ENCODE assay signal across 28 cellular contexts in the genomic region with DNA sequence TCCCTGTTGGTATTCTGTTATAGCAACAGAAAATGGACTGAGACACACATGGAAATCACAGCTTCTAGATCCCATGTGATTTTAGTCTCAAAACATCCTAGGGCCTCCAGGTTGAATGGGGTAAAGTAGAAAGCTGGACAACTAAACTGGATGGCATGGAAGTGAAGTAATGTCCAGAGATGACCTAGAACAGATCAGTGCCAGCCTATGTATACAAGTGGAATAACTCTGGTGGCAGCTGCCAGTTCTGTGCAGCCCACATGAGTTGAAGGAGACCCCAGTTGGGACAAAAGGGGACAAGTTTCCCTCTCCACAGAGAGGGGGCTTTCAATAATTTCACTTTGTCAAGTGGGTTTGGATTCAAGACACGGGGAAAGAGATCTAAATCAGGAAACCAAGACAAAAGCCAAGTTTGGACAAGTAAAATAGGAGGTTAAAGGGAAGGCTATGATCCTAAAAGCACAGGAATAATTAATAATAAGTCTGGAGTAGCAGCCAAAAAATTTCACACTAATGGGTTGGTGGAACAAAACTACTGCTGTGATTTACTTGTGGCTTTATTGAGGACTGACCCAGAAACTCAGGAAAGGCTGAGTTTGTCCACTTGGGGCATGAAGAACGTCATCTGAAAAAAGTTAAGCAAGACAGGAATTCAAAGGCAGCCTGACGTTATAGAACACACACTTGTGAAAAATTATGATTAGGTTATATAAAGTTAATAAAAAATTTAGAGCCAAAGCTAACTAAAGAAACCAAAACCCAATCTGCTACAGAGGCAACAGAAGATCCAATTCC.
"Had no signal": no experiment of that assay in that cellular context is flagged by ENCODE, and none has a peak within 500 bp of the region (broad histone marks: within the 10 kb centered on the region; RNA-seq: fewer than 3 reads in every experiment).

No MANE protein-coding gene starts in this region.

- H2AFZ ChIP-seq: neural progenitor cell, parathyroid adenoma had no signal

- H3K4me2 ChIP-seq: neural progenitor cell had no signal

- H3K9ac ChIP-seq: neural progenitor cell, parathyroid adenoma had no signal

- H3K36me3 ChIP-seq: lower lobe of right lung, neural progenitor cell, neutrophil, stomach, thyroid gland, transverse colon, upper lobe of left lung, vagina had no signal

- DNase-seq: hippocampal formation; kidney glomerular epithelial cell; left cardiac atrium; lower lobe of right lung; mammary epithelial cell; mesendoderm; naive B cell; natural killer cell; nephron progenitor cell; occipital lobe; right cardiac atrium; stimulated activated CD4-positive, alpha-beta T cell treated with anti-CD3 and anti-CD28 coated beads, Interleukin-12 subunit alpha, Interleukin-12 subunit beta, amount 100 ng/mL, for 4 hours; stimulated activated CD4-positive, alpha-beta T cell treated with anti-CD3 and anti-CD28 coated beads, Interleukin-15, amount 100 ng/mL, for 24 hours; stimulated activated CD4-positive, alpha-beta T cell treated with anti-CD3 and anti-CD28 coated beads, Interleukin-2, amount 100 ng/mL, for 24 hours; stimulated activated CD4-positive, alpha-beta T cell treated with anti-CD3 and anti-CD28 coated beads, Interleukin-4, amount 100 ng/mL, for 1 hour; stimulated activated naive B cell treated with anti-CD40 and anti-IgM and Interleukin-4, amounts not matched to agents 10 μg/mL and 1 μg/mL and 100 μg/mL, for 72 hours; stimulated activated naive CD8-positive, alpha-beta T cell treated with anti-CD3 and anti-CD28 coated beads, Interleukin-15, Interleukin-2, amounts not matched to agents 100 U/mL and 50 U/mL, for 24 hours; stomach; testis; thyroid gland; transverse colon; upper lobe of left lung had no signal

- H3K4me1 ChIP-seq: lower lobe of right lung, neural progenitor cell, parathyroid adenoma, thyroid gland, upper lobe of left lung had no signal

- H3K9me3 ChIP-seq: lower lobe of right lung, neutrophil, stomach, testis, thyroid gland, transverse colon, upper lobe of left lung, vagina had no signal

- H3K27ac ChIP-seq: lower lobe of right lung, neural progenitor cell, neutrophil, parathyroid adenoma, skin epidermis, stomach, testis, thyroid gland, transverse colon, upper lobe of left lung, vagina had no signal

- ATAC-seq: left cardiac atrium; natural killer cell; right cardiac atrium; sciatic nerve; stimulated activated naive B cell treated with anti-CD40 and anti-IgM and Interleukin-4, amounts not matched to agents 10 μg/mL and 1 μg/mL and 100 μg/mL, for 72 hours; stimulated activated naive CD8-positive, alpha-beta T cell treated with anti-CD3 and anti-CD28 coated beads, Interleukin-15, Interleukin-2, amounts not matched to agents 100 U/mL and 50 U/mL, for 24 hours had no signal

- H3K4me3 ChIP-seq: lower lobe of right lung, neural progenitor cell, skin epidermis, stomach, testis, thyroid gland, transverse colon, upper lobe of left lung, vagina had no signal

- H3K27me3 ChIP-seq: neural progenitor cell, neutrophil, stomach, testis, thyroid gland, transverse colon, upper lobe of left lung, vagina had no signal
